2 cellular contexts compared by ENCODE assay signal in genomic region chr19:5628470-5628869, GRCh38.
TF ChIP-seq lines count a peak whose summit lies in the region.

No MANE protein-coding gene starts in this region.

TF ChIP-seq in IMR-90, 13 proteins besides CTCF, POLR2A, EP300 and RAD21:
- TF ChIP-seq BHLHE40 (IDR thresholded peaks at IDR 0.05; ENCODE audit: low read depth, low read length) (no peak), FOS (IDR thresholded peaks at IDR 0.05; ENCODE audit: low read depth, low read length) (no peak), USF2 (IDR thresholded peaks at IDR 0.05; ENCODE audit: low read depth, low read length) (no peak)

TF ChIP-seq in SK-N-SH, 30 proteins besides CTCF, POLR2A, EP300 and RAD21:
- no peak for TF ChIP-seq ELF1 (IDR thresholded peaks at IDR 0.05)
- TF ChIP-seq REST (IDR thresholded peaks at IDR 0.05; ENCODE audit: low read depth, low read length): no peak
- TF ChIP-seq FOXM1 (IDR thresholded peaks at IDR 0.05; ENCODE audit: low read depth): no peak
- no peak for TF ChIP-seq GABPA (IDR thresholded peaks at IDR 0.05; ENCODE audit: low read depth)
- no peak for TF ChIP-seq MXI1 (IDR thresholded peaks at IDR 0.05; ENCODE audit: low read depth, low read length)
- TF ChIP-seq USF1 (IDR thresholded peaks at IDR 0.05; ENCODE audit: borderline replicate concordance, low read depth): no peak
- TF ChIP-seq SIN3A (IDR thresholded peaks at IDR 0.05; ENCODE audit: borderline replicate concordance, low read depth, low read length): no peak
- no peak for TF ChIP-seq ZBTB33 (IDR thresholded peaks at IDR 0.05; ENCODE audit: borderline replicate concordance, low read depth)
